15 cellular contexts compared by ENCODE assay signal in genomic region chr18:12411456-12411855, GRCh38. TPM values are rescaled to one million over a fixed set of nuclear protein-coding genes. Genes with fewer than 3 reads are reported as not detected.
DNase-seq lines count a peak whose midpoint lies in the region; ATAC-seq and TF ChIP-seq lines count a peak whose summit lies in the region.
"Had no signal": no experiment of that assay in that cellular context is flagged by ENCODE, and none has a peak within 500 bp of the region (broad histone marks: within the 10 kb centered on the region; RNA-seq: fewer than 3 reads in every experiment).

No MANE protein-coding gene starts in this region.

- H3K27ac ChIP-seq in BLaER1 treated with 17β-estradiol and CSF1 and Interleukin-3, amounts not matched to agents 10 nM and 100 nM = peak overlapping the region in 2 of 11 experiments; percentile 10 to 16; a peak in 4 of 22 replicates
- no peak overlapping the region for H3K27ac ChIP-seq in HEK293 (ENCODE audit: extremely low read depth, low read depth, low read length)

- no peak overlapping the region for H3K4me3 ChIP-seq in BLaER1 treated with 17β-estradiol and CSF1 and Interleukin-3, amounts not matched to agents 10 nM and 100 nM
- no peak overlapping the region for H3K4me3 ChIP-seq in HEK293 (ENCODE audit: low read depth, low read length)
- H3K4me3 ChIP-seq: GM23338 had no signal

- DNase-seq in WTC11 (ENCODE audit: low spot score) (no peak), progenitor cell of endocrine pancreas (ENCODE audit: low spot score, unreplicated experiment) (no peak), KBM-7 (no peak), HEK293T (ENCODE audit: extremely low spot score) (no peak)
- no peak for DNase-seq in activated naive CD4-positive, alpha-beta T cell treated with anti-CD3 and anti-CD28 coated beads for 36 hours
- DNase-seq in activated T-cell treated with anti-CD3 and anti-CD28 coated beads, Interleukin-2, amount 50 U/mL, for 4 hours = no peak
- DNase-seq: Caco-2; CD4-positive, alpha-beta T cell; DMS153; DMS79 treated with DMSO at 0.1 percent for 48 hours had no signal

- peaks cover 29% of the 10 kb centered on the region for H3K4me1 Mint-ChIP-seq in WTC11
- H3K4me1 Mint-ChIP-seq in progenitor cell of endocrine pancreas (ENCODE audit: low read depth) = peaks cover 13% of the 10 kb centered on the region
- H3K4me1 Mint-ChIP-seq in activated naive CD4-positive, alpha-beta T cell treated with anti-CD3 and anti-CD28 coated beads for 36 hours (ENCODE audit: low read depth) = peaks cover 9% of the 10 kb centered on the region
- H3K4me1 Mint-ChIP-seq in activated T-cell treated with anti-CD3 and anti-CD28 coated beads, Interleukin-2, amount 50 U/mL, for 4 hours (ENCODE audit: low read depth) = peaks cover 13% of the 10 kb centered on the region

- POLR2A ChIA-PET in HEK293 (lab: Yijun Ruan, JAX) = no interaction called here
- POLR2A ChIA-PET in WTC11 (lab: Charles Lee) = interaction anchor here (1.0 kb wide), 1 partner anchor 10 kb away, joined by 3 read pairs; no protein-coding TSS in a partner anchor
- POLR2A ChIA-PET in HEK293T (lab: Yijun Ruan, JAX) = no interaction called here

- H4K20me1 ChIP-seq in BLaER1 treated with 17β-estradiol and CSF1 and Interleukin-3, amounts not matched to agents 10 nM and 100 nM = peaks cover 0 to 63% (median 5%) of the 10 kb centered on the region in 11 experiments; a peak in 6 of 22 replicates

- H3K9me3 ChIP-seq in BLaER1 treated with 17β-estradiol and CSF1 and Interleukin-3, amounts not matched to agents 10 nM and 100 nM (replicated peaks in 1 of 11) = no peaks in the 10 kb centered on the region
- H3K9me3 ChIP-seq in HEK293 (ENCODE audit: control insufficient read depth, insufficient read depth, low read depth, low read length) = no peaks in the 10 kb centered on the region
- H3K9me3 ChIP-seq: Caco-2 had no signal

- peaks cover 0 to 6% (median 0%) of the 10 kb centered on the region in 11 experiments; a peak in 4 of 22 replicates for H3K27me3 ChIP-seq in BLaER1 treated with 17β-estradiol and CSF1 and Interleukin-3, amounts not matched to agents 10 nM and 100 nM

- in situ Hi-C loops in KBM-7 (cut with MboI; ENCODE audit: low pct_unique_long_range_greater_than_20kb, low sequenced_read_pairs) = loop anchor here (25.0 kb wide), 1 partner anchor 526 kb away; the partner anchor contains the start of gene SEH1L

- intact Hi-C loops in activated naive CD4-positive, alpha-beta T cell treated with anti-CD3 and anti-CD28 coated beads for 36 hours (cut with micrococcal nuclease) = no loop called here

- H3K4me3 Mint-ChIP-seq in WTC11 (no peak overlapping the region), progenitor cell of endocrine pancreas (ENCODE audit: low read depth) (no peak overlapping the region)
- no peak overlapping the region for H3K4me3 Mint-ChIP-seq in activated naive CD4-positive, alpha-beta T cell treated with anti-CD3 and anti-CD28 coated beads for 36 hours
- H3K4me3 Mint-ChIP-seq in activated T-cell treated with anti-CD3 and anti-CD28 coated beads, Interleukin-2, amount 50 U/mL, for 4 hours = no peak overlapping the region
- H3K4me3 Mint-ChIP-seq: B cell; CD4-positive, alpha-beta T cell; GM23338 had no signal

- no peaks in the 10 kb centered on the region for H3K36me3 Mint-ChIP-seq in WTC11
- H3K36me3 Mint-ChIP-seq in progenitor cell of endocrine pancreas (ENCODE audit: insufficient read depth) = peaks cover 1% of the 10 kb centered on the region
- H3K36me3 Mint-ChIP-seq in activated naive CD4-positive, alpha-beta T cell treated with anti-CD3 and anti-CD28 coated beads for 36 hours (ENCODE audit: low read depth) = no peaks in the 10 kb centered on the region
- H3K36me3 Mint-ChIP-seq in activated T-cell treated with anti-CD3 and anti-CD28 coated beads, Interleukin-2, amount 50 U/mL, for 4 hours (ENCODE audit: insufficient read depth) = no peaks in the 10 kb centered on the region

- peak overlapping the region; percentile 11 to 68 (median 37); a peak in 21 of 22 replicates for H3K4me2 ChIP-seq in BLaER1 treated with 17β-estradiol and CSF1 and Interleukin-3, amounts not matched to agents 10 nM and 100 nM
- H3K4me2 ChIP-seq: GM23338 had no signal

- CTCF ChIA-PET in HEK293 (lab: Yijun Ruan, JAX) = interaction anchor here (0.5 to 1.3 kb wide), 5 partner anchors 11 to 239 kb away, joined by 3 to 8 read pairs (median 4); no protein-coding TSS in a partner anchor
- CTCF ChIA-PET in WTC11 (lab: Charles Lee) = interaction anchor here (0.7 kb wide), 1 partner anchor 139 kb away, joined by 4 read pairs; no protein-coding TSS in a partner anchor
- CTCF ChIA-PET in activated naive CD4-positive, alpha-beta T cell treated with anti-CD3 and anti-CD28 coated beads for 36 hours (lab: Charles Lee) = no interaction called here
- CTCF ChIA-PET in HEK293T (lab: Yijun Ruan, JAX) = no interaction called here

- peaks cover 46 to 75% (median 71%) of the 10 kb centered on the region in 10 experiments for H3K4me1 ChIP-seq in BLaER1 treated with 17β-estradiol and CSF1 and Interleukin-3, amounts not matched to agents 10 nM and 100 nM
- H3K4me1 ChIP-seq in HEK293 (ENCODE audit: control insufficient read depth, insufficient read depth, low read length) = peaks cover 16% of the 10 kb centered on the region; the same call in 1 of the 2 replicates

- H3K27me3 Mint-ChIP-seq in WTC11 (ENCODE audit: low read depth) = peaks cover 12% of the 10 kb centered on the region
- peaks cover 10% of the 10 kb centered on the region for H3K27me3 Mint-ChIP-seq in progenitor cell of endocrine pancreas
- peaks cover 15% of the 10 kb centered on the region for H3K27me3 Mint-ChIP-seq in activated naive CD4-positive, alpha-beta T cell treated with anti-CD3 and anti-CD28 coated beads for 36 hours (ENCODE audit: low read depth)
- peaks cover 5% of the 10 kb centered on the region for H3K27me3 Mint-ChIP-seq in activated T-cell treated with anti-CD3 and anti-CD28 coated beads, Interleukin-2, amount 50 U/mL, for 4 hours (ENCODE audit: low read depth)
- H3K27me3 Mint-ChIP-seq: B cell had no signal

- H3K9me3 Mint-ChIP-seq in WTC11 (no peaks in the 10 kb centered on the region), progenitor cell of endocrine pancreas (ENCODE audit: low read depth) (no peaks in the 10 kb centered on the region)
- H3K9me3 Mint-ChIP-seq in activated naive CD4-positive, alpha-beta T cell treated with anti-CD3 and anti-CD28 coated beads for 36 hours = no peaks in the 10 kb centered on the region
- H3K9me3 Mint-ChIP-seq in activated T-cell treated with anti-CD3 and anti-CD28 coated beads, Interleukin-2, amount 50 U/mL, for 4 hours = no peaks in the 10 kb centered on the region
- H3K9me3 Mint-ChIP-seq: CD4-positive, alpha-beta T cell; GM23338 had no signal

- no peak for ATAC-seq in WTC11
- ATAC-seq in activated T-cell treated with anti-CD3 and anti-CD28 coated beads, Interleukin-2, amount 50 U/mL, for 4 hours = no peak
- ATAC-seq: GM23338, HCT116 had no signal

- TF ChIP-seq CTCF in HEK293 (tag by site-specific recombination; IDR thresholded peaks at IDR 0.05) (no peak), WTC11 (IDR thresholded peaks at IDR 0.05) (no peak), progenitor cell of endocrine pancreas (IDR thresholded peaks at IDR 0.05; ENCODE audit: unreplicated experiment) (no peak)

- H3K27ac Mint-ChIP-seq in WTC11 (peak overlapping the region; percentile 70; the same call in 1 of the 2 replicates), progenitor cell of endocrine pancreas (peak overlapping the region; percentile 33)
- no peak overlapping the region for H3K27ac Mint-ChIP-seq in activated naive CD4-positive, alpha-beta T cell treated with anti-CD3 and anti-CD28 coated beads for 36 hours
- H3K27ac Mint-ChIP-seq: B cell; CD4-positive, alpha-beta T cell; GM23338 had no signal

- peak overlapping the region in 2 of 11 experiments; percentile 6 to 7; a peak in 2 of 22 replicates for H3K9ac ChIP-seq in BLaER1 treated with 17β-estradiol and CSF1 and Interleukin-3, amounts not matched to agents 10 nM and 100 nM

- H3K36me3 ChIP-seq in BLaER1 treated with 17β-estradiol and CSF1 and Interleukin-3, amounts not matched to agents 10 nM and 100 nM = peaks cover 0 to 29% (median 15%) of the 10 kb centered on the region in 11 experiments; a peak in 11 of 22 replicates
- no peaks in the 10 kb centered on the region; a peak in 1 of 3 replicates for H3K36me3 ChIP-seq in HEK293 (ENCODE audit: control insufficient read depth in 2 of 2, insufficient read depth in 1 of 2, low read length in 2 of 2)

TF ChIP-seq in HEK293, 187 proteins besides CTCF, POLR2A, EP300 and RAD21 (continues in another document):
- peak; percentile 26; the same call in 1 of the 2 replicates for TF ChIP-seq ZNF341 (tag by site-specific recombination; IDR thresholded peaks at IDR 0.05; ENCODE audit: low read depth)
- no peak for TF ChIP-seq KLF10 (tag by site-specific recombination; IDR thresholded peaks at IDR 0.05)
- no peak for TF ChIP-seq KLF9 (tag by site-specific recombination; IDR thresholded peaks at IDR 0.05; ENCODE audit: low read depth)
- TF ChIP-seq PRDM1 (tag by site-specific recombination; IDR thresholded peaks at IDR 0.05) = no peak
- no peak for TF ChIP-seq OSR2 (tag by site-specific recombination; IDR thresholded peaks at IDR 0.05)

TF ChIP-seq in WTC11, 78 proteins besides CTCF, POLR2A, EP300 and RAD21 (continues in another document):
- TF ChIP-seq ZBTB21 (CRISPR knock-in tag; IDR thresholded peaks at IDR 0.05; ENCODE audit: borderline replicate concordance) = no peak

TF ChIP-seq in HEK293T, 16 proteins besides CTCF, POLR2A, EP300 and RAD21 (continues in another document):
- TF ChIP-seq PKNOX1 (IDR thresholded peaks at IDR 0.05) (no peak), NFRKB (IDR thresholded peaks at IDR 0.05) (no peak), ELF4 (IDR thresholded peaks at IDR 0.05) (no peak), SUZ12 (IDR thresholded peaks at IDR 0.05) (no peak), FOXK2 (IDR thresholded peaks at IDR 0.05) (no peak)

RNA-seq across cellular contexts. Expression of gene PRELID3A, which starts 3.7 kb away (rescaled TPM):
- 10.4 to 13.0 TPM (median 10.5 TPM) in 3 replicates for total RNA-seq in WTC11 (2021)
- total RNA-seq in progenitor cell of endocrine pancreas = 11.1 and 15.7 TPM in 2 replicates
- 1 to 10 TPM; 2.8 to 3.6 TPM for total RNA-seq in activated naive CD4-positive, alpha-beta T cell treated with anti-CD3 and anti-CD28 coated beads for 36 hours
- total RNA-seq in activated T-cell treated with anti-CD3 and anti-CD28 coated beads, Interleukin-2, amount 50 U/mL, for 4 hours = 1 to 10 TPM; 1.8 to 4.3 (median 2.3) TPM

RNA-seq across cellular contexts. Expression of gene AFG3L2, which starts 34.4 kb away (rescaled TPM):
- total RNA-seq in WTC11 (2021) = 73.9 to 109 TPM (median 76.0 TPM) in 3 replicates
- total RNA-seq in progenitor cell of endocrine pancreas = 44.6 and 44.8 TPM in 2 replicates
- 10 to 100 TPM; 41.8 to 42.9 TPM for total RNA-seq in activated naive CD4-positive, alpha-beta T cell treated with anti-CD3 and anti-CD28 coated beads for 36 hours
- 10 to 100 TPM; 78.7 to 93.5 (median 88.3) TPM for total RNA-seq in activated T-cell treated with anti-CD3 and anti-CD28 coated beads, Interleukin-2, amount 50 U/mL, for 4 hours

Comparison
In these comparisons a context has a peak if more than half of its experiments do, and no peak if none do; other contexts are left out.
1. CTCF ChIA-PET loops: an anchor here in HEK293 (0.5 to 1.3 kb wide) and WTC11 (0.7 kb wide); none called in activated naive CD4-positive, alpha-beta T cell treated with anti-CD3 and anti-CD28 coated beads for 36 hours and HEK293T.